1 cellular context compared by ENCODE assay signal in the genomic region with DNA sequence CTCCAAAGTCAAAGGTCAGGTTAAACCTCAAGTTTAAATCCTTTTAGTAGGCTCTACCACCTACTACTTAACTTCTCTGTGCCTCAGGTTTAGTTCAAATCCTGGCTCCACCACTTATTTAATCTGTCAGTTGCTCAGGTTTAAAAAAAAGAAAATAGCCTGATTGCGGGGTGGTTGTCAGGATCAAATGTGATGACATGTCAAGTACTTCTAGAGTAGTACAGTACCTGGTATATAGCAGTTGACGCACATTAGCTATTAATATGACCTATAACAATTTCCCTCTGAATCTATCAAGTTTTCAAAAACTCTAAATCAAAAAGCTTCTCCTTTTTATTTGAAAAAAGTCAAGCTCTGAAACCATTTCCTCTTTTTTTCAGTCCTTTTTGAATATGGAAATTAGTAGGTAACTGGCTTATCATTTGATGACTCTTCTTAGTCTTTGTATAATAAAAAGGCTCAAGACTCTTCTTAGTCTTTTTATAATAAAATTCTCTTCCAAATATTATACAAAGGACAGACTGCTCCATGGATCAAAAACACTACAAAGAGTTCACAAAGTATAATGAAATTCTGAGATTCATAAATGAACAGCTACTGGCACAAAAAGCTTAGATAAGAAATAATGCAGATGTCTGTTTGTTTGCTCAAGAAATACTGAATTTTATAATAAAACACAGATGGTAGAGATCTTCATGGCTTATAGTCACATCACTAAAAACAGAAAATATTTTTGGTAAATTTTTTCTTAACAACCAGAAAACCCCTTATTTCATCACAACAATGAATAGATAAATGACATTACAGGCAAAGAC.
TF ChIP-seq lines count a peak whose summit lies in the region.

No MANE protein-coding gene starts in this region.

TF ChIP-seq in neural cell, 6 proteins besides CTCF, POLR2A, EP300 and RAD21 (continued from another document):
- TF ChIP-seq SMC3 (conservative IDR thresholded peaks at IDR 0.05; ENCODE audit: poor library complexity) = no peak
TF ChIP-seq in neural cell: peak in this region for 0.
